1 cellular context compared by ENCODE assay signal in the genomic region with DNA sequence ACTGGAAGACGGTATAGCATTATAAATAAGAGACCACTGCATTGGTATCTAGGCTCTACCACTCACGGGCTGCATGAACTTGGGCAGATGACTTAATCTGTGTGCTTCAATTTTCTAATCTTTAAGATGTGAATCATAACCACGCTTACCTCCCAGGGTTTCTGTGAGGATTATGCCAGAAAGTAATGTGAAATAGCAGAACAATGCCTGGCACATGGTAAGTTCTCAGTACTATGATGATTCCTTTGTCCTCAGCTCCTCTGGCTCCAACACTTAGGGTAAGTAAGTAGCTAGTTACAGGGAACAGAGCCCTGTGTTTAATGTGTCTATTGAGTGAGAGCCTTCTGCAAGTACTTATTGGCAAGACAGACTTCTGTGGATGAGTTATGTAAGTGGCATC.
TF ChIP-seq lines count a peak whose summit lies in the region.

No MANE protein-coding gene starts in this region.

TF ChIP-seq in IMR-90, 13 proteins besides CTCF, POLR2A, EP300 and RAD21:
- TF ChIP-seq BHLHE40 (IDR thresholded peaks at IDR 0.05; ENCODE audit: low read depth, low read length) (peak; percentile 27; the same call in 1 of the 2 replicates), CHD1 (IDR thresholded peaks at IDR 0.05; ENCODE audit: low read depth, low read length) (no peak), SMC3 (IDR thresholded peaks at IDR 0.05; ENCODE audit: low read depth, low read length) (no peak), FOS (IDR thresholded peaks at IDR 0.05; ENCODE audit: low read depth, low read length) (no peak)
